10 cellular contexts compared by ENCODE assay signal in genomic region chr19:18029617-18030338, GRCh38.
DNase-seq lines count a peak whose midpoint lies in the region; ATAC-seq and TF ChIP-seq lines count a peak whose summit lies in the region.
"Had no signal": no experiment of that assay in that cellular context is flagged by ENCODE, and none has a peak within 500 bp of the region (broad histone marks: within the 10 kb centered on the region; RNA-seq: fewer than 3 reads in every experiment).

No MANE protein-coding gene starts in this region.

- DNase-seq in AG10803 (ENCODE audit: low read depth) (peak; percentile 56), LoVo (ENCODE audit: low spot score) (peak; percentile 88), SW480 (ENCODE audit: low spot score) (peak; percentile 56), iris pigment epithelial cell (ENCODE audit: low read depth) (peak; percentile 29), NCI-H2227 (lab: John Stamatoyannopoulos, UW; ENCODE audit: unreplicated experiment) (no peak), T-helper 1 cell (no peak)
- DNase-seq: activated effector memory CD4-positive, alpha-beta T cell treated with anti-CD3 and anti-CD28 coated beads, Interleukin-2, amount 50 U/mL, for 16 hours; H7 had no signal

- ATAC-seq in GM18520 (IDR thresholded peaks at IDR 0.05; ENCODE audit: unreplicated experiment) (no peak), GM18858 (IDR thresholded peaks at IDR 0.05; ENCODE audit: unreplicated experiment) (no peak)

- H3K4me3 ChIP-seq in AG10803 (ENCODE audit: low read length) = no peak overlapping the region

- no peak for TF ChIP-seq CTCF in AG10803 (conservative IDR thresholded peaks at IDR 0.05; ENCODE audit: low read length)

Comparison
In these comparisons a context has a peak if more than half of its experiments do, and no peak if none do; other contexts are left out.
1. DNase-seq: peak in AG10803 (single experiment), LoVo (single experiment), SW480 (single experiment) and iris pigment epithelial cell (single experiment); none in NCI-H2227 (single experiment) and T-helper 1 cell (0 of 5).